ENCODE assay signal across 26 cellular contexts in genomic region chr12:56216461-56216860, GRCh38. TPM values are rescaled to one million over a fixed set of nuclear protein-coding genes. Genes with fewer than 3 reads are reported as not detected.
"Had no signal": no experiment of that assay in that cellular context is flagged by ENCODE, and none has a peak within 500 bp of the region (broad histone marks: within the 10 kb centered on the region; RNA-seq: fewer than 3 reads in every experiment).

No MANE protein-coding gene starts in this region.

- H3K27ac ChIP-seq: body of pancreas, epithelial cell of prostate, lower lobe of right lung, sigmoid colon, spleen, upper lobe of left lung had no signal

- H3K9me3 ChIP-seq: body of pancreas, lower lobe of right lung, mucosa of descending colon, sigmoid colon, spleen, upper lobe of left lung had no signal

- H3K4me3 ChIP-seq: body of pancreas, lower lobe of right lung, mucosa of descending colon, sigmoid colon, spleen, upper lobe of left lung had no signal

- H3K27me3 ChIP-seq: body of pancreas, sigmoid colon, spleen, upper lobe of left lung had no signal

- H3K27ac Mint-ChIP-seq: activated CD4-positive, alpha-beta memory T cell treated with anti-CD3 and anti-CD28 coated beads for 36 hours; activated CD8-positive, alpha-beta memory T cell treated with anti-CD3 and anti-CD28 coated beads, Interleukin-2, amount 10 ng/mL, durations not matched to agents 7 days and 5 days; activated naive CD4-positive, alpha-beta T cell treated with anti-CD3 and anti-CD28 coated beads, Interleukin-2, amount 50 U/mL, for 24 hours; dendritic cell treated with granulocyte-macrophage colony-stimulating factor and Interleukin-4, amounts not matched to agents 40 ng/mL and 50 ng/mL, for 4 days; natural killer cell treated with Interleukin-12 subunit alpha and Interleukin-12 subunit beta and Interleukin-15 and Interleukin-18, amount 100 ng/mL, for 72 hours; stimulated activated naive CD8-positive, alpha-beta T cell treated with anti-CD3 and anti-CD28 coated beads, Interleukin-15, amount 100 ng/mL, for 72 hours had no signal

- DNase-seq: activated CD4-positive, alpha-beta memory T cell treated with anti-CD3 and anti-CD28 coated beads for 36 hours; activated CD8-positive, alpha-beta memory T cell treated with anti-CD3 and anti-CD28 coated beads, Interleukin-2, amount 10 ng/mL, durations not matched to agents 7 days and 5 days; activated effector memory CD4-positive, alpha-beta T cell treated with anti-CD3 and anti-CD28 coated beads, Interleukin-2, amount 50 U/mL, for 16 hours; activated T-cell treated with anti-CD3 and anti-CD28 coated beads, Interleukin-2, amount 50 U/mL, for 1 hour; amniotic stem cell; body of pancreas; effector memory CD4-positive, alpha-beta T cell; foreskin melanocyte; head of caudate nucleus; left cardiac atrium; lower lobe of right lung; mucosa of descending colon; sigmoid colon; spleen; stimulated activated naive CD8-positive, alpha-beta T cell treated with anti-CD3 and anti-CD28 coated beads, Interleukin-15, amount 100 ng/mL, for 72 hours; SW 1271; T-helper 9 cell; upper lobe of left lung had no signal

- H3K4me3 Mint-ChIP-seq: activated CD4-positive, alpha-beta memory T cell treated with anti-CD3 and anti-CD28 coated beads for 36 hours; activated CD8-positive, alpha-beta memory T cell treated with anti-CD3 and anti-CD28 coated beads, Interleukin-2, amount 10 ng/mL, durations not matched to agents 7 days and 5 days; activated naive CD4-positive, alpha-beta T cell treated with anti-CD3 and anti-CD28 coated beads, Interleukin-2, amount 50 U/mL, for 24 hours; central memory CD8-positive, alpha-beta T cell; dendritic cell treated with granulocyte-macrophage colony-stimulating factor and Interleukin-4, amounts not matched to agents 40 ng/mL and 50 ng/mL, for 4 days; natural killer cell treated with Interleukin-12 subunit alpha and Interleukin-12 subunit beta and Interleukin-15 and Interleukin-18, amount 100 ng/mL, for 72 hours; stimulated activated naive CD8-positive, alpha-beta T cell treated with anti-CD3 and anti-CD28 coated beads, Interleukin-15, amount 100 ng/mL, for 72 hours had no signal

- H3K9me3 Mint-ChIP-seq: activated CD4-positive, alpha-beta memory T cell treated with anti-CD3 and anti-CD28 coated beads for 36 hours; activated naive CD4-positive, alpha-beta T cell treated with anti-CD3 and anti-CD28 coated beads, Interleukin-2, amount 50 U/mL, for 24 hours; central memory CD8-positive, alpha-beta T cell; dendritic cell treated with granulocyte-macrophage colony-stimulating factor and Interleukin-4, amounts not matched to agents 40 ng/mL and 50 ng/mL, for 4 days; natural killer cell treated with Interleukin-12 subunit alpha and Interleukin-12 subunit beta and Interleukin-15 and Interleukin-18, amount 100 ng/mL, for 72 hours; stimulated activated naive CD8-positive, alpha-beta T cell treated with anti-CD3 and anti-CD28 coated beads, Interleukin-15, amount 100 ng/mL, for 72 hours had no signal

- H3K27me3 Mint-ChIP-seq: activated CD4-positive, alpha-beta memory T cell treated with anti-CD3 and anti-CD28 coated beads for 36 hours; activated CD8-positive, alpha-beta memory T cell treated with anti-CD3 and anti-CD28 coated beads, Interleukin-2, amount 10 ng/mL, durations not matched to agents 7 days and 5 days; activated naive CD4-positive, alpha-beta T cell treated with anti-CD3 and anti-CD28 coated beads, Interleukin-2, amount 50 U/mL, for 24 hours; central memory CD8-positive, alpha-beta T cell; dendritic cell treated with granulocyte-macrophage colony-stimulating factor and Interleukin-4, amounts not matched to agents 40 ng/mL and 50 ng/mL, for 4 days; natural killer cell treated with Interleukin-12 subunit alpha and Interleukin-12 subunit beta and Interleukin-15 and Interleukin-18, amount 100 ng/mL, for 72 hours; stimulated activated naive CD8-positive, alpha-beta T cell treated with anti-CD3 and anti-CD28 coated beads, Interleukin-15, amount 100 ng/mL, for 72 hours had no signal

RNA-seq across cellular contexts. Expression of gene SLC39A5, which starts 13.4 kb away (rescaled TPM):
- total RNA-seq: fibroblast of lung, left cardiac atrium, lower lobe of right lung, osteocyte, pulmonary artery endothelial cell, sigmoid colon had no signal
- polyA plus RNA-seq: fibroblast of lung had no signal
